In the genomic region with DNA sequence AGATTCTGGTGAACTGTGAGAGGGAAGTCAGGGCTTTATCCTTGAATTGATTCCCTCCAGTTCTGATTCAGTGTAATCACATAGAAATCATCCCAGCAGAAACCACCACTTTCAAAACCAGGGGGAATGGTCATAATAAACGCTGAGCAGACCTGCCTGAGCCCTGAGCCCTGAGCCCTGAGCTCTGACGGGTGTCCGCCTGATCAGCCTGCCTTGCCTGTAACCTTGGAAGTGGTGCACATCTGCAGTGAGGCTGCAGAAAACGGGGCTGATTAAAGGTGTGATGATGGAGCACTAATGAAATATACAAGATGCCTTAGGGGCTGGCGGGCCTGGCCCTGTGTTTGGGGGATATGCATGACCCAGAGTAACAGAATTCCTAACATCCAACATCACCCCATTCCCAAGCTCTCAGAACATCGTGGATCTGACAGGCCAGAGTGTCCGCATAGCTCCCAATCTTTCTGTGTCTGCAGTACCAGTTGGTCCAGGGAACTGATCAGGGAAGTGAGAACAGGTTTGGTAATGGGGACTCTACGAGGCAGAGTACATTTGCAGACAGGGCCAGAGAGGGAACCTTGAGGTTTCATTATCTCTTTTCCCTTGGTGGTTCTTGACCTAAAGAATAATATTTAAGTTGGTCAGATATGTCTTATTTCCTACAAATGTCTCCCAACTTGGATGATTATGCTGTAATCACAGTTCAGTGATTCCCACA, we compare ENCODE assay signal across 13 cellular contexts. TPM values are rescaled to one million over a fixed set of nuclear protein-coding genes. Genes with fewer than 3 reads are reported as not detected.
DNase-seq lines count a peak whose midpoint lies in the region; ATAC-seq and TF ChIP-seq lines count a peak whose summit lies in the region.
"Had no signal": no experiment of that assay in that cellular context is flagged by ENCODE, and none has a peak within 500 bp of the region (broad histone marks: within the 10 kb centered on the region; RNA-seq: fewer than 3 reads in every experiment).

No MANE protein-coding gene starts in this region.

- DNase-seq in T-helper 2 cell (no peak), T-cell (no peak), SJCRH30 (no peak)
- no peak for DNase-seq in activated CD4-positive, CD25-positive, alpha-beta regulatory T cell treated with anti-CD3 and anti-CD28 coated beads, Interleukin-2, amount 50 U/mL, for 72 hours
- DNase-seq: amniotic stem cell had no signal

- no peaks in the 10 kb centered on the region for H4K20me1 ChIP-seq in OCI-LY1 (ENCODE audit: insufficient read depth, low read length)

- H3K27ac ChIP-seq in OCI-LY1 (ENCODE audit: low read depth, low read length, poor library complexity, severe bottlenecking) (peak overlapping the region; percentile 61), SJCRH30 (no peak overlapping the region)
- H3K27ac ChIP-seq: neutrophil had no signal

- CTCF ChIA-PET in T-cell (lab: Charles Lee) = interaction anchor here (0.6 to 3.1 kb wide), 10 partner anchors 8 to 499 kb away, joined by 3 to 14 read pairs (median 4); no protein-coding TSS in a partner anchor

- peaks cover 8% of the 10 kb centered on the region for H3K36me3 Mint-ChIP-seq in T-cell

- no peak overlapping the region for H2AFZ ChIP-seq in OCI-LY1 (ENCODE audit: low read length)

- H3K36me3 ChIP-seq in OCI-LY1 (ENCODE audit: insufficient read depth, low read length) (no peaks in the 10 kb centered on the region), SJCRH30 (peaks cover 84% of the 10 kb centered on the region)
- H3K36me3 ChIP-seq: neutrophil had no signal

- POLR2A ChIA-PET in T-cell (lab: Charles Lee) = no interaction called here

- no peaks in the 10 kb centered on the region for H3K27me3 Mint-ChIP-seq in T-cell
- H3K27me3 Mint-ChIP-seq: B cell; dendritic cell treated with granulocyte-macrophage colony-stimulating factor and Interleukin-4, amounts not matched to agents 40 ng/mL and 50 ng/mL, for 4 days had no signal

- H3K9ac ChIP-seq in OCI-LY1 (ENCODE audit: low read length) = no peak overlapping the region; the same call in 1 of the 2 replicates

- H3K27me3 ChIP-seq in OCI-LY1 (ENCODE audit: insufficient read depth, low read length) = no peaks in the 10 kb centered on the region
- H3K27me3 ChIP-seq in SJCRH30 = no peaks in the 10 kb centered on the region
- H3K27me3 ChIP-seq: neutrophil had no signal

- no peak for TF ChIP-seq CTCF in OCI-LY1 (IDR thresholded peaks at IDR 0.05; ENCODE audit: low read length)

- no peak overlapping the region; the same call in 1 of the 2 replicates for H3K4me2 ChIP-seq in OCI-LY1 (ENCODE audit: low read length)

- no peak overlapping the region for H3K4me3 ChIP-seq in OCI-LY1 (ENCODE audit: low read depth, low read length, poor library complexity, severe bottlenecking)
- no peak overlapping the region for H3K4me3 ChIP-seq in SJCRH30

- H3K4me1 Mint-ChIP-seq in T-cell = peaks cover 31 to 32% (median 31%) of the 10 kb centered on the region in 3 donors

- no peak overlapping the region for H3K4me3 Mint-ChIP-seq in T-cell
- H3K4me3 Mint-ChIP-seq: B cell; dendritic cell treated with granulocyte-macrophage colony-stimulating factor and Interleukin-4, amounts not matched to agents 40 ng/mL and 50 ng/mL, for 4 days; T-helper 2 cell treated with Interferon-gamma antibody and Interleukin-4, amounts not matched to agents 5 μg/mL and 100 μg/mL, for 36 hours had no signal

- no peaks in the 10 kb centered on the region; the same call in 1 of the 2 replicates for H3K79me2 ChIP-seq in OCI-LY1 (ENCODE audit: insufficient read depth, low read length)

- H3K27ac Mint-ChIP-seq in T-cell = no peak overlapping the region
- H3K27ac Mint-ChIP-seq: dendritic cell treated with granulocyte-macrophage colony-stimulating factor and Interleukin-4, amounts not matched to agents 40 ng/mL and 50 ng/mL, for 4 days had no signal

- ATAC-seq in GM18508 (IDR thresholded peaks at IDR 0.05; ENCODE audit: insufficient read depth, unreplicated experiment) (peak; percentile 6), GM21367 (IDR thresholded peaks at IDR 0.05; ENCODE audit: unreplicated experiment) (peak; percentile 3), HG02973 (IDR thresholded peaks at IDR 0.05; ENCODE audit: unreplicated experiment) (peak; percentile 16), T-cell (replicated peaks in 1 of 4) (no peak)

- H3K9me3 ChIP-seq in OCI-LY1 (ENCODE audit: low read length) (no peaks in the 10 kb centered on the region), SJCRH30 (replicated peaks) (no peaks in the 10 kb centered on the region)
- H3K9me3 ChIP-seq: neutrophil had no signal

- H3K9me2 ChIP-seq in OCI-LY1 (ENCODE audit: low read depth, low read length) = no peaks in the 10 kb centered on the region

- no peaks in the 10 kb centered on the region for H3F3A ChIP-seq in OCI-LY1 (ENCODE audit: insufficient read depth, low read length)

- H3K4me1 ChIP-seq in OCI-LY1 (ENCODE audit: insufficient read depth, low read length, severe bottlenecking) = peaks cover 88% of the 10 kb centered on the region
- H3K4me1 ChIP-seq in SJCRH30 = peaks cover 39% of the 10 kb centered on the region

- H3K9me3 Mint-ChIP-seq in T-cell = no peaks in the 10 kb centered on the region
- H3K9me3 Mint-ChIP-seq: dendritic cell treated with granulocyte-macrophage colony-stimulating factor and Interleukin-4, amounts not matched to agents 40 ng/mL and 50 ng/mL, for 4 days; T-helper 2 cell treated with Interferon-gamma antibody and Interleukin-4, amounts not matched to agents 5 μg/mL and 100 μg/mL, for 36 hours had no signal

RNA-seq across cellular contexts. Expression of a gene that starts 37.8 kb away (rescaled TPM):
- 10 to 100 TPM; 16.1 to 19.8 (median 19.1) TPM for total RNA-seq in T-cell
- 8.2 and 9.0 TPM in 2 replicates for total RNA-seq in SJCRH30 (2014; rRNA removed; shearing (Covaris generic))

RNA-seq across cellular contexts. Expression of a gene that starts 53.9 kb away (rescaled TPM):
- 1 to 10 TPM; 1.2 to 4.9 (median 2.8) TPM for total RNA-seq in T-cell
- total RNA-seq in SJCRH30 (2014; rRNA removed; shearing (Covaris generic)) = 43.9 and 50.3 TPM in 2 replicates

Comparison
In these comparisons a context has a peak if more than half of its experiments do, and no peak if none do; other contexts are left out.
1. ATAC-seq: peak in GM18508 (single experiment), GM21367 (single experiment) and HG02973 (single experiment); none in T-cell (0 of 4).